Comparison of ENCODE assay signal across 8 cellular contexts in the genomic region with DNA sequence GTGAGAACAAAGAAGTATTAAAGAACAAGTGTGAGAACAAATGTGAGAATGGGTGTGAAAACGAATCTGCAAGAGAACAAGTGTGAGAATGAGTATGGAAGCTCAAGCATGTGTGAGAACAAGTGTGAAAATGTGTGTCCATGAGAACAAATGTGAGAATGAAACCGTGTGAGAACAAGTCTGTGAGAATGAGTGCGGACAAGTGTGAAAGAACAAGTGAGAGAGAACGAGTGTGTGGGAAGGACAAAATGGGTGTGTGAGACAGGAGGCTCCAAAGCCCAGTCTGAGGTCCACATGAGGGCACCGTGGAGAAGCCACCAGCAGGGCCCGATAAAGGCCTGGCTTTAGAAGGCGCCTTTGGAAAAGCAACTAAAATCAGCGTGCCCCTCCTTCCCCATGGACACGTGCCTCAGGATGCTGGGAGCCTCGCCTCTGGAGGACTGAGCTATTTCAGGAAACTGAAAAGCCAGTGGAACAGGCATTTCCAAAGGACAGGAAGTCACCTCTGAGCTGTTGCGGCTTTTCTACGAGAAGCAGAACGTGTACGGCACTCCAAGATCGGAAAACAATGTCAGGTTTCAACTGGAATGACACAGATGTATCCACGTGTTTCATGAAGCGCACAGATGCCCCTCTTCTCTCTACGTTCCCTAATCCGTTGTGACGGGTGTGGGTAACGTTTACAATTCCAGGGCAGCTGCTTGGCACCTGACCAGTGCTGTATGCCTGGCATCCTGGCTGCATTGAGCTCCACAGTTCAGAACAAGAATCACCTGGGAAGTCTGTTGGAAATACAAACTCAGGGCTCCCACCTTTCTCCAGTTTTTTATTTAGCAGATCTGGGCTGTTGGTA. TPM values are rescaled to one million over a fixed set of nuclear protein-coding genes. Genes with fewer than 3 reads are reported as not detected.
DNase-seq lines count a peak whose midpoint lies in the region; ATAC-seq, FAIRE-seq and TF ChIP-seq lines count a peak whose summit lies in the region.

No MANE protein-coding gene starts in this region.

- DNase-seq in GM10248 (ENCODE audit: extremely low spot score), result no peak
- peak; percentile 51 to 83 for DNase-seq in SHP77 (lab: John Stamatoyannopoulos, UW)
- DNase-seq in fibroblast of mammary gland (ENCODE audit: low read depth), result peak; percentile 41
- no peak for DNase-seq in pancreas
- no peak for DNase-seq in NCI-H1092 treated with DMSO at 0.1 percent for 48 hours (lab: John Stamatoyannopoulos, UW)
- DNase-seq in activated CD4-positive, alpha-beta T cell treated with anti-CD3 and anti-CD28 coated beads for 4 hours, result no peak
- no peak for DNase-seq in putamen (ENCODE audit: low spot score)

- no peaks in the 10 kb centered on the region for H3K27me3 ChIP-seq in pancreas

- H3K4me3 ChIP-seq in fibroblast of mammary gland (ENCODE audit: control insufficient read depth, low read depth, low read length) (no peak overlapping the region), pancreas (no peak overlapping the region)

- ATAC-seq in pancreas (peak in 3 of 4 donors; percentile 40 to 47 (median 45)), HG03520 (IDR thresholded peaks at IDR 0.05; ENCODE audit: unreplicated experiment) (no peak)

- POLR2A ChIA-PET in GM10248 (lab: Yijun Ruan, JAX), result no interaction called here

- H3K4me1 ChIP-seq in pancreas, result peaks cover 0 to 12% (median 12%) of the 10 kb centered on the region in 3 donors

- WGBS in pancreas, 2 donors, result 84 to 88% methylated on average over 21 of the region's 21 CpGs

- no peaks in the 10 kb centered on the region for H3K9me3 ChIP-seq in pancreas

- TF ChIP-seq CTCF in GM10248 (IDR thresholded peaks at IDR 0.05; ENCODE audit: control extremely low read depth, extremely low read depth, low read depth, missing control alignments) (peak; percentile 29), fibroblast of mammary gland (conservative IDR thresholded peaks at IDR 0.05; ENCODE audit: control insufficient read depth, insufficient read depth, low read depth, low read length) (peak; percentile 27), pancreas (IDR thresholded peaks at IDR 0.05) (no peak)

- peak overlapping the region in 1 of 4 donors; percentile 41 for H3K27ac ChIP-seq in pancreas

- intact Hi-C loops in pancreas (cut with DNase I), result no loop called here

- FAIRE-seq in pancreas (lab: Jason Lieb, UNC), result no peak

- H3K36me3 ChIP-seq in pancreas, result peaks cover 0 to 26% (median 0%) of the 10 kb centered on the region in 3 donors

- CTCF ChIA-PET in GM10248 (lab: Yijun Ruan, JAX), result interaction anchor here (1.2 to 2.4 kb wide), 5 partner anchors 11 to 194 kb away, joined by 3 to 8 read pairs (median 4); no protein-coding TSS in a partner anchor

RNA-seq across cellular contexts. Expression of gene ESYT2, which starts 46.4 kb away (rescaled TPM):
- total RNA-seq in pancreas, result 10 to 100 TPM; 25.4 to 31.8 (median 28.6) TPM
- 10 to 100 TPM in 1 of 2 donors, 1 to 10 TPM in 1; 8.1 to 15.0 TPM for polyA plus RNA-seq in pancreas

Comparison
In these comparisons a context has a peak if more than half of its experiments do, and no peak if none do; other contexts are left out.
1. DNase-seq: peak in SHP77 (2 of 2) and fibroblast of mammary gland (single experiment); none in GM10248 (single experiment), pancreas (0 of 6), NCI-H1092 treated with DMSO at 0.1 percent for 48 hours (single experiment), activated CD4-positive, alpha-beta T cell treated with anti-CD3 and anti-CD28 coated beads for 4 hours (0 of 2) and putamen (single experiment).
2. CTCF ChIP-seq: peak in GM10248 (single experiment) and fibroblast of mammary gland (single experiment); none in pancreas (0 of 4).